17 cellular contexts compared by ENCODE assay signal in the genomic region with DNA sequence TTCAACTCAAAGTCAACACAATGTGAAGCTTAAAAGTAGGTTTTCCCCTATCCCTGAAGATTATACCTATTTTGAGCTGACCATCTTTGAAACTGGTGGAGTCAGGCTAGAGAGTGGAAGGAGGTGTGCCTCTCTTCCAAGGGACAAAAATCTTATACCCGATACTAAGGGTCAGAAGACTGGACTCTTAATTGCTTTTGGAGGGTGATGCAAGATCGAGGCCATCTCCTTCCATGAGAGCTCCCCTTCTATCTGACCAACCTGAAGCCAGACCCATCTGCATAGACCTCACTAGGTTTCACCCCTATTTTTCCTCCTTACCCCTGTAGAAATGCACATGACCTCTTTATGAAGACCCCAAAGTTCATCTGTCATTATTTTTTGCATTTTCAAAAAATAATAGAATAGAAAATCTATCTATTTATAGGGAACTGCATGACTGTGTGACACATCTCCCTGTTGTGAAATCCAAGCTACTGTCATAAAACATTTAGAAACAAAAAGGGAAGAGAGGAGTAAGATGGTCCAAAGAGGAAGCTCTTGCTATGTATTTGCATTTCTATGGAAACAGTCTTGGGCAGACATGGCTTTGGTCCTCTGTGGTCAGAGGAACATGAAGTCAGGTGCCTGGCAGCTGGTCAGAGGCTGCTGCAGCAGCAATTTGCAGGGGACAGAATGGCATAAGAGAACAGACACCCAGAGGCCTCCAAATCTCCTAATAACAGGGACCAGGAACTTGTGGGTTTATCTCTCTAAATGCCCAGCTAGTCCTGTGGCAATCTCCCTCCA.
DNase-seq lines count a peak whose midpoint lies in the region; ATAC-seq and TF ChIP-seq lines count a peak whose summit lies in the region.
"Had no signal": no experiment of that assay in that cellular context is flagged by ENCODE, and none has a peak within 500 bp of the region (broad histone marks: within the 10 kb centered on the region; RNA-seq: fewer than 3 reads in every experiment).

No MANE protein-coding gene starts in this region.

- peaks cover 0 to 21% of the 10 kb centered on the region in 2 donors for H3K9me3 Mint-ChIP-seq in effector memory CD8-positive, alpha-beta T cell

- H3K9ac ChIP-seq in subcutaneous abdominal adipose tissue (ENCODE audit: low read length in 5 of 5) = no peak overlapping the region
- H3K9ac ChIP-seq: SK-N-SH had no signal

- no peak overlapping the region for H3K27ac ChIP-seq in right lobe of liver
- peak overlapping the region; percentile 11 for H3K27ac ChIP-seq in subcutaneous abdominal adipose tissue (ENCODE audit: low read depth, low read length)
- H3K27ac ChIP-seq: pancreas had no signal

- H3K4me3 ChIP-seq in NB4 (ENCODE audit: low read depth, low read length) (no peak overlapping the region), right lobe of liver (no peak overlapping the region), subcutaneous abdominal adipose tissue (ENCODE audit: low read depth in 1 of 5, low read length in 5 of 5) (no peak overlapping the region)
- H3K4me3 ChIP-seq: pancreas had no signal

- ATAC-seq in effector memory CD8-positive, alpha-beta T cell (replicated peaks) = peak; percentile 41
- peak; percentile 61 to 71 (median 68) for ATAC-seq in right lobe of liver
- ATAC-seq in HG02763 (IDR thresholded peaks at IDR 0.05; ENCODE audit: unreplicated experiment) = no peak
- ATAC-seq: stimulated activated naive B cell treated with anti-CD40 and anti-IgM and Interleukin-4, amounts not matched to agents 10 μg/mL and 1 μg/mL and 100 μg/mL, for 72 hours had no signal

- no peaks in the 10 kb centered on the region for H3K36me3 Mint-ChIP-seq in effector memory CD8-positive, alpha-beta T cell (ENCODE audit: insufficient read depth)
- H3K36me3 Mint-ChIP-seq: activated naive CD8-positive, alpha-beta T cell; CD4-positive, alpha-beta memory T cell had no signal

- H3K4me1 Mint-ChIP-seq in effector memory CD8-positive, alpha-beta T cell (ENCODE audit: low read depth in 2 of 2) = no peaks in the 10 kb centered on the region
- H3K4me1 Mint-ChIP-seq: CD4-positive, alpha-beta memory T cell; central memory CD8-positive, alpha-beta T cell; stimulated activated naive B cell treated with anti-CD40 and anti-IgM and Interleukin-4, amounts not matched to agents 10 μg/mL and 1 μg/mL and 100 μg/mL, for 72 hours had no signal

- 55% methylated on average over 2 of the region's 2 CpGs for WGBS in right lobe of liver (ENCODE audit: insufficient coverage, low coverage, low lambda C conversion rate, missing lambda C conversion rate)

- DNase-seq in NB4 (ENCODE audit: low read depth) = peak; percentile 93
- DNase-seq in effector memory CD8-positive, alpha-beta T cell = no peak
- peak; percentile 51 to 65 (median 53) for DNase-seq in right lobe of liver
- no peak for DNase-seq in kidney tubule cell (ENCODE audit: low spot score)
- DNase-seq in stimulated activated CD4-positive, alpha-beta T cell treated with anti-CD3 and anti-CD28 coated beads, Interleukin-4, amount 100 ng/mL, for 1 hour = no peak
- no peak for DNase-seq in DMS153 (lab: John Stamatoyannopoulos, UW)
- DNase-seq: activated CD4-positive, CD25-positive, alpha-beta regulatory T cell; CD4-positive, alpha-beta memory T cell; mesendoderm; NCI-H2107; SK-N-SH; stimulated activated naive B cell treated with anti-CD40 and anti-IgM and Interleukin-4, amounts not matched to agents 10 μg/mL and 1 μg/mL and 100 μg/mL, for 72 hours had no signal

- peaks cover 8 to 34% of the 10 kb centered on the region in 2 donors for H3K27me3 Mint-ChIP-seq in effector memory CD8-positive, alpha-beta T cell

- no peak for TF ChIP-seq CTCF in NB4 (IDR thresholded peaks at IDR 0.05; ENCODE audit: low read depth, low read length)
- TF ChIP-seq CTCF in right lobe of liver (IDR thresholded peaks at IDR 0.05) = no peak

- no peaks in the 10 kb centered on the region for H3K9me3 ChIP-seq in right lobe of liver
- H3K9me3 ChIP-seq in subcutaneous abdominal adipose tissue (ENCODE audit: control insufficient read depth in 5 of 5, low read length in 5 of 5) = peaks cover 7 to 21% (median 15%) of the 10 kb centered on the region in 5 donors
- H3K9me3 ChIP-seq: pancreas had no signal

- no peak overlapping the region for H3K27ac Mint-ChIP-seq in effector memory CD8-positive, alpha-beta T cell
- H3K27ac Mint-ChIP-seq: activated naive CD8-positive, alpha-beta T cell; CD4-positive, alpha-beta memory T cell; stimulated activated naive B cell treated with anti-CD40 and anti-IgM and Interleukin-4, amounts not matched to agents 10 μg/mL and 1 μg/mL and 100 μg/mL, for 72 hours had no signal

- TF ChIP-seq POLR2A in NB4 (IDR thresholded peaks at IDR 0.05; ENCODE audit: extremely low read depth, insufficient read length) = no peak
- no peak for TF ChIP-seq POLR2A in right lobe of liver (IDR thresholded peaks at IDR 0.05)

- H3K27me3 ChIP-seq in right lobe of liver (no peaks in the 10 kb centered on the region), subcutaneous abdominal adipose tissue (ENCODE audit: control insufficient read depth in 5 of 5, insufficient read depth in 4 of 5, low read length in 5 of 5) (no peaks in the 10 kb centered on the region)
- H3K27me3 ChIP-seq: pancreas had no signal

- H3K4me1 ChIP-seq in right lobe of liver (no peaks in the 10 kb centered on the region), subcutaneous abdominal adipose tissue (ENCODE audit: control insufficient read depth in 5 of 5, insufficient read depth in 5 of 5, low read length in 5 of 5) (peaks cover 0 to 10% (median 6%) of the 10 kb centered on the region in 5 donors)
- H3K4me1 ChIP-seq: pancreas had no signal

- H3K36me3 ChIP-seq in right lobe of liver (no peaks in the 10 kb centered on the region), subcutaneous abdominal adipose tissue (ENCODE audit: control insufficient read depth in 5 of 5, insufficient read depth in 5 of 5, low read length in 5 of 5) (no peaks in the 10 kb centered on the region)
- H3K36me3 ChIP-seq: pancreas had no signal

- no peak overlapping the region for H3K4me3 Mint-ChIP-seq in effector memory CD8-positive, alpha-beta T cell
- H3K4me3 Mint-ChIP-seq: activated naive CD8-positive, alpha-beta T cell; CD4-positive, alpha-beta memory T cell; central memory CD8-positive, alpha-beta T cell; stimulated activated naive B cell treated with anti-CD40 and anti-IgM and Interleukin-4, amounts not matched to agents 10 μg/mL and 1 μg/mL and 100 μg/mL, for 72 hours had no signal

- intact Hi-C loops in right lobe of liver (cut with DNase I) = no loop called here

Comparison
In these comparisons a context has a peak if more than half of its experiments do, and no peak if none do; other contexts are left out.
1. DNase-seq: peak in NB4 (single experiment) and right lobe of liver (3 of 3); none in effector memory CD8-positive, alpha-beta T cell (0 of 3), kidney tubule cell (single experiment), stimulated activated CD4-positive, alpha-beta T cell treated with anti-CD3 and anti-CD28 coated beads, Interleukin-4, amount 100 ng/mL, for 1 hour (single experiment) and DMS153 (single experiment).